ENCODE assay signal across 8 cellular contexts in the genomic region with DNA sequence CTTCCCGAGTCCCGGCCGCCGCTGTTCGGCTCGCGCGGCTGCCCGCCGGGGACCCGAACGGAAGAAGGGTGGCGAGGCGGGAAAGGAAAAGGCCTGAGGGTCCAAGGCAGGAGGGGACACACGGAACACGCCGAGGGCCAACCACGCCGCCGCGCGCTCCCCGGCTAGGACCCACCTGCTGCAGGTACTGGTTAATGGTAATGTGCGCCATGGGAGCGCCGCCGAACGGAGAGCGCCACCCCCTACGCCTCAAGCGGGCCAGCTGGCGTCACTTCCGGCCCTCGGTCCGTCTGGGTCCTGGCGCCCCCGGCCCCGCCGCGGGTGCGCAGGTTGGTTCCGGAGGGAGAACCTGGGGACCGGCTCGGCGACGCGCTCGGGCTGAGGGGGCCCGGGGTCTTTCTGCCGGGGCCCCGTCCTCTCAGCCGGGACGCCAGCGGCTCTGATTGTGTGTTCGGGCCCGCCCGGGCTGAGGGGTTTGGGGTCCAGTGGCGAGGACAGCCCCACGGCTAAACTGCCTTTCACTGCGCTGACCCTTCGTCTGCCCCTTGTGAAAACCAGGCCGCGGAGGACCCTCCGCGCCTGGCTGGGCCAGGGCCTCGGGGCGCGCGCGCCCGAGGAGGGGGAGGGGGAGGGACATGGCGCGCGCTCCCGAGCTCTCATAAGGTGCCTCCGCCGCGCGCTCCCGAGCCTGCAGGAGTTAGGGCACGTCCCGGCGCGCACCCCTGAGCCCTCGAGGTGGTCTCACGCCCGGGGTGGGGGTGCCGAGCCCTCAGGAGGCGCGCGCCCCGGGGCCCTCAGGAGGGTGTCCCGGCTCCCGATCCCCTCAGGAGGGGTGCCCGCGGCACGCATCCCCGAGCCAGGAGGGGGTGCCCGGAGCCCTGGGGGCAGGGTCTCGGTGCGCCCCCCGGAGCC. TPM values are rescaled to one million over a fixed set of nuclear protein-coding genes. Genes with fewer than 3 reads are reported as not detected.
DNase-seq lines count a peak whose midpoint lies in the region; ATAC-seq, FAIRE-seq and TF ChIP-seq lines count a peak whose summit lies in the region.

Gene PCID2, minus strand, starts transcription at position 246 of the 912 bp plus-strand sequence. Its CDS starts 35 bp downstream, at position 211.

- FAIRE-seq in endothelial cell of umbilical vein (lab: Jason Lieb, UNC): peak; percentile 80

- dilution Hi-C loops in endothelial cell of umbilical vein (cut with MboI; ENCODE audit: extremely low pct_ligation_motif_present, low sequenced_read_pairs): no loop called here

- POLR2A ChIA-PET in endothelial cell of umbilical vein (lab: Charles Lee): interaction anchor here (1.4 to 1.8 kb wide), 2 partner anchors 17 to 22 kb away, joined by 3 to 6 read pairs; no protein-coding TSS in a partner anchor

- TF ChIP-seq CTCF in OCI-LY3 (IDR thresholded peaks at IDR 0.05; ENCODE audit: low read depth, low read length): no peak
- no peak for TF ChIP-seq CTCF in endothelial cell of umbilical vein (IDR thresholded peaks at IDR 0.05; ENCODE audit: extremely low read depth in 1 of 2, insufficient read depth in 1 of 2, low read depth in 1 of 2, low read length in 2 of 2)

- peak within 1 kb of the TSS; percentile 99 for H3K27ac ChIP-seq in HUES48 (ENCODE audit: low read depth, low read length)
- H3K27ac ChIP-seq in OCI-LY3 (ENCODE audit: low read length): peak within 1 kb of the TSS; percentile 90
- peak within 1 kb of the TSS; percentile 98 for H3K27ac ChIP-seq in endothelial cell of umbilical vein (ENCODE audit: insufficient read depth, low read depth, low read length)

- TF ChIP-seq POLR2A in endothelial cell of umbilical vein (IDR thresholded peaks at IDR 0.05; ENCODE audit: low read depth, low read length): peak; percentile 78

- peak; percentile 92 for DNase-seq in Caki2 (ENCODE audit: low read depth)
- DNase-seq in activated CD8-positive, alpha-beta memory T cell treated with anti-CD3 and anti-CD28 coated beads, Interleukin-2, amount 50 U/mL, for 48 hours: peak; percentile 98
- DNase-seq in endothelial cell of umbilical vein (ENCODE audit: low read depth, low spot score): peak; percentile 85
- DNase-seq in middle frontal gyrus (ENCODE audit: extremely low spot score, low spot score): peak; percentile 81
- peak; percentile 82 to 84 for DNase-seq in stimulated activated CD8-positive, alpha-beta memory T cell treated with anti-CD3 and anti-CD28 coated beads, Interleukin-2, amount 100 ng/mL, for 48 hours (ENCODE audit: low read depth in 2 of 2)

- no peaks in the 10 kb centered on the region for H3K9me1 ChIP-seq in endothelial cell of umbilical vein (replicated peaks; ENCODE audit: control insufficient read depth, extremely low read depth, insufficient read depth, low read length)

- in situ Hi-C loops in Caki2 (cut with HindIII; ENCODE audit: low pct_unique_long_range_greater_than_20kb, low sequenced_read_pairs): no loop called here

- H3K27me3 ChIP-seq in HUES48 (ENCODE audit: control insufficient read depth, insufficient read depth, low read length) (no peaks in the 10 kb centered on the region), OCI-LY3 (ENCODE audit: low read depth, low read length) (no peaks in the 10 kb centered on the region), endothelial cell of umbilical vein (ENCODE audit: control insufficient read depth in 2 of 2, insufficient read depth in 2 of 2, low read length in 2 of 2) (no peaks in the 10 kb centered on the region)

- peak within 1 kb of the TSS; percentile 80 for H3K4me3 ChIP-seq in HUES48 (ENCODE audit: low read depth, low read length)
- peak within 1 kb of the TSS; percentile 84 for H3K4me3 ChIP-seq in OCI-LY3 (ENCODE audit: low read length)
- H3K4me3 ChIP-seq in endothelial cell of umbilical vein (replicated peaks in 1 of 3; ENCODE audit: insufficient read depth in 1 of 3, low read depth in 1 of 3, low read length in 3 of 3): peak within 1 kb of the TSS; percentile 73 to 92 (median 91)

- H2AFZ ChIP-seq in OCI-LY3 (ENCODE audit: low read depth, low read length) (peak within 1 kb of the TSS; percentile 61; the same call in 1 of the 2 replicates), endothelial cell of umbilical vein (ENCODE audit: low read depth, low read length) (peak within 1 kb of the TSS; percentile 84)

- H3K4me2 ChIP-seq in OCI-LY3 (ENCODE audit: low read length): peak within 1 kb of the TSS; percentile 95
- peak within 1 kb of the TSS; percentile 76 for H3K4me2 ChIP-seq in endothelial cell of umbilical vein (ENCODE audit: insufficient read depth, low read length)

- peak; percentile 65 for ATAC-seq in GM21381 (IDR thresholded peaks at IDR 0.05; ENCODE audit: unreplicated experiment)

- H3K79me2 ChIP-seq in OCI-LY3 (ENCODE audit: low read length) (peaks cover 91% of the 10 kb centered on the region), endothelial cell of umbilical vein (ENCODE audit: control insufficient read depth, insufficient read depth, low read length) (peaks cover 87% of the 10 kb centered on the region)

- H4K20me1 ChIP-seq in OCI-LY3 (ENCODE audit: insufficient read depth, low read length): peaks cover 61% of the 10 kb centered on the region
- H4K20me1 ChIP-seq in endothelial cell of umbilical vein (replicated peaks; ENCODE audit: control insufficient read depth, extremely low read depth, insufficient read depth, low read length): no peaks in the 10 kb centered on the region

- H3K4me1 ChIP-seq in HUES48 (ENCODE audit: control insufficient read depth, insufficient read depth, low read length): peaks cover 27% of the 10 kb centered on the region
- peaks cover 24% of the 10 kb centered on the region for H3K4me1 ChIP-seq in OCI-LY3 (ENCODE audit: low read length)
- peaks cover 19% of the 10 kb centered on the region for H3K4me1 ChIP-seq in endothelial cell of umbilical vein (ENCODE audit: control insufficient read depth, extremely low read depth, insufficient read depth, low read length)

- BruUV-seq in endothelial cell of umbilical vein (replicated peaks; lab: Mats Ljungman, UMichigan): no TSS peak

- peak within 1 kb of the TSS; percentile 98 for H3K9ac ChIP-seq in HUES48 (ENCODE audit: low read depth, low read length)
- H3K9ac ChIP-seq in OCI-LY3 (ENCODE audit: low read length): peak within 1 kb of the TSS; percentile 96
- peak within 1 kb of the TSS; percentile 98 for H3K9ac ChIP-seq in endothelial cell of umbilical vein (replicated peaks; ENCODE audit: extremely low read depth, insufficient read depth, low read length)

- H3K9me3 ChIP-seq in HUES48 (ENCODE audit: control insufficient read depth, insufficient read depth, low read length): no peaks in the 10 kb centered on the region
- no peaks in the 10 kb centered on the region for H3K9me3 ChIP-seq in OCI-LY3 (ENCODE audit: insufficient read depth, low read length)
- H3K9me3 ChIP-seq in endothelial cell of umbilical vein (replicated peaks; ENCODE audit: control insufficient read depth, insufficient read depth, low read length): no peaks in the 10 kb centered on the region

- intact Hi-C loops in endothelial cell of umbilical vein (cut with micrococcal nuclease): loop anchor here (1.0 to 5.0 kb wide), 5 partner anchors 21 to 266 kb away; no protein-coding TSS in a partner anchor

- peaks cover 38% of the 10 kb centered on the region for H3K36me3 ChIP-seq in HUES48 (ENCODE audit: control insufficient read depth, insufficient read depth, low read length)
- H3K36me3 ChIP-seq in OCI-LY3 (replicated peaks; ENCODE audit: low read depth, low read length): peaks cover 39% of the 10 kb centered on the region
- H3K36me3 ChIP-seq in endothelial cell of umbilical vein (ENCODE audit: control insufficient read depth in 2 of 2, extremely low read depth in 1 of 2, insufficient read depth in 2 of 2, low read length in 2 of 2): peaks cover 0 to 2% of the 10 kb centered on the region in 2 experiments

- CTCF ChIA-PET in endothelial cell of umbilical vein (lab: Charles Lee): interaction anchor here (1.0 to 1.8 kb wide), 2 partner anchors 21 to 52 kb away, joined by 3 to 4 read pairs; no protein-coding TSS in a partner anchor

TF ChIP-seq in endothelial cell of umbilical vein, 7 proteins besides CTCF, POLR2A, EP300 and RAD21:
- TF ChIP-seq EZH2 (IDR thresholded peaks at IDR 0.05; ENCODE audit: borderline replicate concordance, low read depth, low read length, severe bottlenecking) (no peak), GATA2 (IDR thresholded peaks at IDR 0.05; ENCODE audit: insufficient read depth, insufficient read length, low read depth, low read length) (no peak), JUN (IDR thresholded peaks at IDR 0.05; ENCODE audit: borderline replicate concordance, insufficient read depth, insufficient read length, low read depth) (no peak), FOS (IDR thresholded peaks at IDR 0.05; ENCODE audit: borderline replicate concordance, insufficient read depth, low read length) (no peak), POLR2AphosphoS5 (IDR thresholded peaks at IDR 0.05; ENCODE audit: insufficient read depth, low read depth, low read length) (peak; percentile 90), MAX (IDR thresholded peaks at IDR 0.05; ENCODE audit: insufficient read depth, insufficient read length) (no peak), MYC (IDR thresholded peaks at IDR 0.05; ENCODE audit: low read depth, low read length) (peak; percentile 34)

RNA-seq across cellular contexts. Expression of gene PCID2, which starts in this region (rescaled TPM):
- 60.9 and 76.2 TPM in 2 replicates for total RNA-seq in Caki2 (2014; rRNA removed; shearing (Covaris generic); ENCODE audit: low replicate concordance)
- 48.5 and 55.6 TPM in 2 replicates for total RNA-seq in endothelial cell of umbilical vein
- 43.2 and 52.1 TPM in 2 replicates for polyA plus RNA-seq in endothelial cell of umbilical vein
- 53.9 and 60.0 TPM in 2 replicates for polyA plus RNA-seq in endothelial cell of umbilical vein (2011; cell fraction: cytosol; rRNA removed)
- 119 and 141 TPM in 2 replicates for polyA plus RNA-seq in endothelial cell of umbilical vein (2011; cell fraction: nucleus; rRNA removed)
- 54.6 and 60.3 TPM in 2 replicates for polyA plus RNA-seq in endothelial cell of umbilical vein (2012)
- polyA minus RNA-seq in endothelial cell of umbilical vein: 72.1 and 72.5 TPM in 2 replicates
- polyA minus RNA-seq in endothelial cell of umbilical vein (2011; cell fraction: cytosol; rRNA and poly(A)+ RNA removed): 59.6 TPM
- 49.8 and 68.3 TPM in 2 replicates for polyA minus RNA-seq in endothelial cell of umbilical vein (2011; cell fraction: nucleus; rRNA and poly(A)+ RNA removed)

Comparison
In these comparisons a context has a peak if more than half of its experiments do, and no peak if none do; other contexts are left out.
1. Peak in every context shown above with its lines: DNase-seq, ATAC-seq, H3K4me3 ChIP-seq and H3K27ac ChIP-seq.